In genomic region chr19:16111909-16112752, GRCh38 we compare ENCODE assay signal across 1 cellular context.
TF ChIP-seq lines count a peak whose summit lies in the region.

No MANE protein-coding gene starts in this region.

TF ChIP-seq in HepG2, 621 proteins besides CTCF, POLR2A, EP300 and RAD21 (continued from another document and continues in another):
- TF ChIP-seq PAXIP1 (CRISPR knock-in tag; conservative IDR thresholded peaks at IDR 0.05), result no peak
- TF ChIP-seq ZNF570 (CRISPR knock-in tag; IDR thresholded peaks at IDR 0.05; ENCODE audit: borderline replicate concordance), result no peak
- TF ChIP-seq ELF4 (CRISPR knock-in tag; IDR thresholded peaks at IDR 0.05; ENCODE audit: borderline replicate concordance), result peak; percentile 54; the same call in 1 of the 2 replicates
- no peak for TF ChIP-seq HNRNPL (IDR thresholded peaks at IDR 0.05; ENCODE audit: low read depth, low read length)
- no peak for TF ChIP-seq ZNF20 (CRISPR knock-in tag; IDR thresholded peaks at IDR 0.05)
- TF ChIP-seq CEBPG (CRISPR knock-in tag; IDR thresholded peaks at IDR 0.05), result no peak
- no peak for TF ChIP-seq ZNF292 (CRISPR knock-in tag; IDR thresholded peaks at IDR 0.05; ENCODE audit: borderline replicate concordance, low read depth)
- peak; percentile 50 for TF ChIP-seq HNF4A (CRISPR knock-in tag; IDR thresholded peaks at IDR 0.05)
- TF ChIP-seq ELF3 (CRISPR knock-in tag; IDR thresholded peaks at IDR 0.05), result no peak
- TF ChIP-seq TCF7 (IDR thresholded peaks at IDR 0.05; ENCODE audit: low read depth), result no peak
- no peak for TF ChIP-seq ZNF841 (CRISPR knock-in tag; IDR thresholded peaks at IDR 0.05; ENCODE audit: borderline replicate concordance)
- no peak for TF ChIP-seq RBM22 (optimal IDR thresholded peaks at IDR 0.05; ENCODE audit: low read length)
- no peak for TF ChIP-seq ZNF775 (CRISPR knock-in tag; IDR thresholded peaks at IDR 0.05; ENCODE audit: borderline replicate concordance)
- no peak for TF ChIP-seq ZFP41 (CRISPR knock-in tag; IDR thresholded peaks at IDR 0.05; ENCODE audit: borderline replicate concordance)
- no peak for TF ChIP-seq ZNF543 (CRISPR knock-in tag; IDR thresholded peaks at IDR 0.05)
- TF ChIP-seq FOXP4 (CRISPR knock-in tag; IDR thresholded peaks at IDR 0.05), result no peak
- no peak for TF ChIP-seq ZSCAN25 (CRISPR knock-in tag; IDR thresholded peaks at IDR 0.05)
- no peak for TF ChIP-seq PRDM4 (CRISPR knock-in tag; IDR thresholded peaks at IDR 0.05; ENCODE audit: borderline replicate concordance)
- no peak for TF ChIP-seq ZNF205 (CRISPR knock-in tag; IDR thresholded peaks at IDR 0.05)
- TF ChIP-seq ARNT2 (CRISPR knock-in tag; IDR thresholded peaks at IDR 0.05; ENCODE audit: low read depth), result 0 out of 2 replicates have a peak, but pooled peaks have one; percentile 1
- no peak for TF ChIP-seq LBX2 (CRISPR knock-in tag; IDR thresholded peaks at IDR 0.05; ENCODE audit: borderline replicate concordance)
- TF ChIP-seq ZNF460 (CRISPR knock-in tag; IDR thresholded peaks at IDR 0.05; ENCODE audit: borderline replicate concordance), result no peak
- TF ChIP-seq ZNF142 (CRISPR knock-in tag; IDR thresholded peaks at IDR 0.05), result no peak; the same call in 1 of the 2 replicates
- no peak for TF ChIP-seq NFYB (CRISPR knock-in tag; IDR thresholded peaks at IDR 0.05)
- TF ChIP-seq SIX4 (CRISPR knock-in tag; IDR thresholded peaks at IDR 0.05), result no peak
- TF ChIP-seq NR2C2 (CRISPR knock-in tag; IDR thresholded peaks at IDR 0.05; ENCODE audit: borderline replicate concordance), result no peak
- no peak for TF ChIP-seq ZNF337 (CRISPR knock-in tag; IDR thresholded peaks at IDR 0.05; ENCODE audit: borderline replicate concordance, low read depth)
- TF ChIP-seq TOE1 (CRISPR knock-in tag; IDR thresholded peaks at IDR 0.05), result no peak
- TF ChIP-seq NR2F1 (CRISPR knock-in tag; IDR thresholded peaks at IDR 0.05), result no peak
- peak; percentile 46; the same call in 1 of the 2 replicates for TF ChIP-seq ZNF264 (CRISPR knock-in tag; IDR thresholded peaks at IDR 0.05)
- TF ChIP-seq GLMP (CRISPR knock-in tag; IDR thresholded peaks at IDR 0.05; ENCODE audit: borderline replicate concordance), result no peak
- TF ChIP-seq NFIB (CRISPR knock-in tag; IDR thresholded peaks at IDR 0.05; ENCODE audit: borderline replicate concordance), result 0 out of 2 replicates have a peak, but pooled peaks have one; percentile 6
- no peak for TF ChIP-seq ZNF713 (CRISPR knock-in tag; IDR thresholded peaks at IDR 0.05)
- TF ChIP-seq JDP2 (CRISPR knock-in tag; IDR thresholded peaks at IDR 0.05; ENCODE audit: borderline replicate concordance), result no peak
- no peak for TF ChIP-seq ZNF432 (CRISPR knock-in tag; IDR thresholded peaks at IDR 0.05; ENCODE audit: borderline replicate concordance)
- TF ChIP-seq PRMT3 (CRISPR knock-in tag; IDR thresholded peaks at IDR 0.05; ENCODE audit: borderline replicate concordance, low read depth), result no peak
- TF ChIP-seq IRF1 (CRISPR knock-in tag; IDR thresholded peaks at IDR 0.05; ENCODE audit: low read depth), result no peak
- TF ChIP-seq MIER3 (CRISPR knock-in tag; IDR thresholded peaks at IDR 0.05; ENCODE audit: borderline replicate concordance), result no peak
- no peak for TF ChIP-seq RERE (CRISPR knock-in tag; IDR thresholded peaks at IDR 0.05; ENCODE audit: low read depth)
- TF ChIP-seq HIVEP1 (CRISPR knock-in tag; IDR thresholded peaks at IDR 0.05), result no peak
- no peak for TF ChIP-seq ZKSCAN8 (CRISPR knock-in tag; IDR thresholded peaks at IDR 0.05; ENCODE audit: borderline replicate concordance)
